ENCODE assay signal across 8 cellular contexts in genomic region chr9:113875917-113876805, GRCh38. TPM values are rescaled to one million over a fixed set of nuclear protein-coding genes. Genes with fewer than 3 reads are reported as not detected.
DNase-seq lines count a peak whose midpoint lies in the region; ATAC-seq and TF ChIP-seq lines count a peak whose summit lies in the region.

A gene with protein sequence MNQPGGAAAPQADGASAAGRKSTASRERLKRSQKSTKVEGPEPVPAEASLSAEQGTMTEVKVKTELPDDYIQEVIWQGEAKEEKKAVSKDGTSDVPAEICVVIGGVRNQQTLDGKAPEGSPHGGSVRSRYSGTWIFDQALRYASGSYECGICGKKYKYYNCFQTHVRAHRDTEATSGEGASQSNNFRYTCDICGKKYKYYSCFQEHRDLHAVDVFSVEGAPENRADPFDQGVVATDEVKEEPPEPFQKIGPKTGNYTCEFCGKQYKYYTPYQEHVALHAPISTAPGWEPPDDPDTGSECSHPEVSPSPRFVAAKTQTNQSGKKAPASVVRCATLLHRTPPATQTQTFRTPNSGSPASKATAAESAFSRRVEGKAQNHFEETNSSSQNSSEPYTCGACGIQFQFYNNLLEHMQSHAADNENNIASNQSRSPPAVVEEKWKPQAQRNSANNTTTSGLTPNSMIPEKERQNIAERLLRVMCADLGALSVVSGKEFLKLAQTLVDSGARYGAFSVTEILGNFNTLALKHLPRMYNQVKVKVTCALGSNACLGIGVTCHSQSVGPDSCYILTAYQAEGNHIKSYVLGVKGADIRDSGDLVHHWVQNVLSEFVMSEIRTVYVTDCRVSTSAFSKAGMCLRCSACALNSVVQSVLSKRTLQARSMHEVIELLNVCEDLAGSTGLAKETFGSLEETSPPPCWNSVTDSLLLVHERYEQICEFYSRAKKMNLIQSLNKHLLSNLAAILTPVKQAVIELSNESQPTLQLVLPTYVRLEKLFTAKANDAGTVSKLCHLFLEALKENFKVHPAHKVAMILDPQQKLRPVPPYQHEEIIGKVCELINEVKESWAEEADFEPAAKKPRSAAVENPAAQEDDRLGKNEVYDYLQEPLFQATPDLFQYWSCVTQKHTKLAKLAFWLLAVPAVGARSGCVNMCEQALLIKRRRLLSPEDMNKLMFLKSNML (plus strand): TSS chr9:113876309. CDS start chr9:113876381, 72 bp downstream.

- peak within 1 kb of the TSS; percentile 56 for H3K27ac Mint-ChIP-seq in activated T-helper 2 cell treated with anti-CD3 and anti-CD28 coated beads, Interferon-gamma antibody, Interleukin-2, Interleukin-4, amounts not matched to agents 10 μg/mL and 5 μg/mL and 100 μg/mL, durations not matched to agents 14 hours and 24 hours and 36 hours

- peak within 1 kb of the TSS; percentile 63 for H3K27ac ChIP-seq in 22Rv1

- peaks cover 12% of the 10 kb centered on the region for H3K4me1 ChIP-seq in neuron (ENCODE audit: insufficient read depth, low read length)

- no peak for DNase-seq in LNCaP clone FGC (ENCODE audit: low read depth)
- no peak for DNase-seq in activated T-helper 2 cell treated with anti-CD3 and anti-CD28 coated beads, Interferon-gamma antibody, Interleukin-2, Interleukin-4, amounts not matched to agents 10 μg/mL and 5 μg/mL and 100 μg/mL, durations not matched to agents 14 hours and 24 hours and 36 hours (ENCODE audit: low spot score)
- DNase-seq in glomerular endothelial cell (ENCODE audit: extremely low read depth, low read depth, low spot score), result no peak
- DNase-seq in effector CD4-positive, alpha-beta T cell, result no peak

- H3K9me3 ChIP-seq in neuron (ENCODE audit: low read length), result peaks cover 1% of the 10 kb centered on the region

- H3K4me1 Mint-ChIP-seq in activated T-helper 2 cell treated with anti-CD3 and anti-CD28 coated beads, Interferon-gamma antibody, Interleukin-2, Interleukin-4, amounts not matched to agents 10 μg/mL and 5 μg/mL and 100 μg/mL, durations not matched to agents 14 hours and 24 hours and 36 hours (ENCODE audit: low read depth), result peaks cover 4% of the 10 kb centered on the region

- peaks cover 31% of the 10 kb centered on the region for H3K27me3 Mint-ChIP-seq in activated T-helper 2 cell treated with anti-CD3 and anti-CD28 coated beads, Interferon-gamma antibody, Interleukin-2, Interleukin-4, amounts not matched to agents 10 μg/mL and 5 μg/mL and 100 μg/mL, durations not matched to agents 14 hours and 24 hours and 36 hours (ENCODE audit: low read depth)

- peaks cover 3% of the 10 kb centered on the region for H3K36me3 Mint-ChIP-seq in activated T-helper 2 cell treated with anti-CD3 and anti-CD28 coated beads, Interferon-gamma antibody, Interleukin-2, Interleukin-4, amounts not matched to agents 10 μg/mL and 5 μg/mL and 100 μg/mL, durations not matched to agents 14 hours and 24 hours and 36 hours (ENCODE audit: low read depth)

- peak within 1 kb of the TSS; percentile 89 for H3K4me3 ChIP-seq in GM08714 (ENCODE audit: low read length)
- peak within 1 kb of the TSS; percentile 80 for H3K4me3 ChIP-seq in LNCaP clone FGC (ENCODE audit: low read depth, low read length)
- H3K4me3 ChIP-seq in neuron (ENCODE audit: low read length), result peak within 1 kb of the TSS; percentile 96

- H3K27me3 ChIP-seq in neuron (ENCODE audit: insufficient read depth, low read length), result no peaks in the 10 kb centered on the region

- H3K36me3 ChIP-seq in neuron (ENCODE audit: insufficient read depth, low read length), result peaks cover 2% of the 10 kb centered on the region

- H3K9me3 Mint-ChIP-seq in activated T-helper 2 cell treated with anti-CD3 and anti-CD28 coated beads, Interferon-gamma antibody, Interleukin-2, Interleukin-4, amounts not matched to agents 10 μg/mL and 5 μg/mL and 100 μg/mL, durations not matched to agents 14 hours and 24 hours and 36 hours, result no peaks in the 10 kb centered on the region

- no peak for ATAC-seq in GM21529 (IDR thresholded peaks at IDR 0.05; ENCODE audit: unreplicated experiment)

- intact Hi-C loops in activated T-helper 2 cell treated with anti-CD3 and anti-CD28 coated beads, Interferon-gamma antibody, Interleukin-2, Interleukin-4, amounts not matched to agents 10 μg/mL and 5 μg/mL and 100 μg/mL, durations not matched to agents 14 hours and 24 hours and 36 hours (cut with micrococcal nuclease), result loop anchor here (2.0 kb wide), 1 partner anchor 69 kb away; no protein-coding TSS in a partner anchor

- peak within 1 kb of the TSS; percentile 93 for H2AFZ ChIP-seq in neuron (ENCODE audit: low read depth, low read length)

- TF ChIP-seq CTCF in 22Rv1 (IDR thresholded peaks at IDR 0.05), result no peak
- TF ChIP-seq CTCF in LNCaP clone FGC (IDR thresholded peaks at IDR 0.05; ENCODE audit: control insufficient read depth, extremely low read depth, insufficient read depth), result peak; percentile 10; the same call in 1 of the 2 replicates

- H3K4me3 Mint-ChIP-seq in activated T-helper 2 cell treated with anti-CD3 and anti-CD28 coated beads, Interferon-gamma antibody, Interleukin-2, Interleukin-4, amounts not matched to agents 10 μg/mL and 5 μg/mL and 100 μg/mL, durations not matched to agents 14 hours and 24 hours and 36 hours (ENCODE audit: low read depth), result peak within 1 kb of the TSS; percentile 90

RNA-seq across cellular contexts. Expression of the gene that starts here (rescaled TPM):
- total RNA-seq in activated T-helper 2 cell treated with anti-CD3 and anti-CD28 coated beads, Interferon-gamma antibody, Interleukin-2, Interleukin-4, amounts not matched to agents 10 μg/mL and 5 μg/mL and 100 μg/mL, durations not matched to agents 14 hours and 24 hours and 36 hours, result 0.25 TPM in 2 replicates
- total RNA-seq in glomerular endothelial cell, result 20.7 and 34.2 TPM in 2 replicates

Comparison
In these comparisons a context has a peak if more than half of its experiments do, and no peak if none do; other contexts are left out.
1. RNA of the gene that starts here (total RNA-seq): 20.7 to 34.2 TPM in glomerular endothelial cell; 0.25 TPM in activated T-helper 2 cell treated with anti-CD3 and anti-CD28 coated beads, Interferon-gamma antibody, Interleukin-2, Interleukin-4, amounts not matched to agents 10 μg/mL and 5 μg/mL and 100 μg/mL, durations not matched to agents 14 hours and 24 hours and 36 hours; every median in the first group is over 10 times any median in the second.
2. Peak in every context shown above with its lines, with median percentiles within 50 percentile points of each other: H3K4me3 ChIP-seq.